8 cellular contexts compared by ENCODE assay signal in the genomic region with DNA sequence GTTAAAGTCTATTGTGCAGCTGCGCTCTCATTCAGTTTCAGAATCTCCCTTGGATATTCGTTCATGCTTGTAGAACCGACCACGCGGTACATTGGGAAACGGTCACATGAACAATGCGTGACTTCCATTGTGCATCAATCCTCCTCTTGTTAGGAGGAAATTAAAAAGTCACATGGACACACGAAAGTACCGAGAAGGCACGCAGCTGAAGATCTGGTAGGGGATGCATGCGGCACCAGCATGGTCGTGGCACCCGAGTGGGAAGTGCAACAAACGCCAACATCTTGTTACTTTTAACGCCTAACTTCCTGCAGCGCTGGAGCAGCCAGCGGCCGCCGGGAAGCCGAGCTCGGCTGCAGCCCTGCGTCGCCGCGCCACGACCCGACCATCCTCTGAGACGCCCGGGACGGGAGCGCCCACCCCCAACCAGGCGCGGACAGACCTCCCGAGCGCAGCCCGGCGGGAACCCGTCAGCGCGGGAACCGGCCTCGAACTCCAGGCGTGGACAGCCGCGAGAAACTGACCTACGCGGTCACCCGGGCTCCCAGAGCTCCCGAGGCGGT. TPM values are rescaled to one million over a fixed set of nuclear protein-coding genes. Genes with fewer than 3 reads are reported as not detected.
DNase-seq lines count a peak whose midpoint lies in the region; ATAC-seq, FAIRE-seq and TF ChIP-seq lines count a peak whose summit lies in the region.

No MANE protein-coding gene starts in this region.

- peak overlapping the region; percentile 83 for H3K9ac ChIP-seq in HUES6 (ENCODE audit: low read length)

- ATAC-seq in naive thymus-derived CD8-positive, alpha-beta T cell: peak; percentile 48 to 65
- ATAC-seq in GM18868 (IDR thresholded peaks at IDR 0.05; ENCODE audit: unreplicated experiment): no peak

- no peaks in the 10 kb centered on the region for H3K9me3 Mint-ChIP-seq in activated T-helper 2 cell treated with anti-CD3 and anti-CD28 coated beads, Interferon-gamma antibody, Interleukin-2, Interleukin-4, amounts not matched to agents 10 μg/mL and 5 μg/mL and 100 μg/mL, durations not matched to agents 14 hours and 24 hours and 36 hours
- H3K9me3 Mint-ChIP-seq in naive thymus-derived CD8-positive, alpha-beta T cell: no peaks in the 10 kb centered on the region

- H3K4me3 Mint-ChIP-seq in activated T-helper 2 cell treated with anti-CD3 and anti-CD28 coated beads, Interferon-gamma antibody, Interleukin-2, Interleukin-4, amounts not matched to agents 10 μg/mL and 5 μg/mL and 100 μg/mL, durations not matched to agents 14 hours and 24 hours and 36 hours (ENCODE audit: low read depth): peak overlapping the region; percentile 67
- H3K4me3 Mint-ChIP-seq in naive thymus-derived CD8-positive, alpha-beta T cell: peak overlapping the region; percentile 74 to 91 (median 88)

- under 1% methylated on average over 50 of the region's 50 CpGs for WGBS in thymus

- peaks cover 38% of the 10 kb centered on the region for H3K4me1 ChIP-seq in HUES6 (ENCODE audit: control insufficient read depth, insufficient read depth, low read length)
- no peaks in the 10 kb centered on the region for H3K4me1 ChIP-seq in thymus (ENCODE audit: control insufficient read depth, insufficient read depth, low read length)

- no peaks in the 10 kb centered on the region for H3K36me3 Mint-ChIP-seq in activated T-helper 2 cell treated with anti-CD3 and anti-CD28 coated beads, Interferon-gamma antibody, Interleukin-2, Interleukin-4, amounts not matched to agents 10 μg/mL and 5 μg/mL and 100 μg/mL, durations not matched to agents 14 hours and 24 hours and 36 hours (ENCODE audit: low read depth)
- no peaks in the 10 kb centered on the region for H3K36me3 Mint-ChIP-seq in naive thymus-derived CD8-positive, alpha-beta T cell

- peak; percentile 77 for FAIRE-seq in G401.6 (lab: Jason Lieb, UNC)

- no peak for TF ChIP-seq CTCF in fibroblast of villous mesenchyme (IDR thresholded peaks at IDR 0.05; ENCODE audit: insufficient read depth, low read depth, low read length)

- H3K9me3 ChIP-seq in HUES6 (ENCODE audit: control insufficient read depth, insufficient read depth, low read depth, low read length) (no peaks in the 10 kb centered on the region), thymus (ENCODE audit: control insufficient read depth) (no peaks in the 10 kb centered on the region)

- POLR2A ChIA-PET in naive thymus-derived CD8-positive, alpha-beta T cell (lab: Charles Lee): no interaction called here

- peak overlapping the region; percentile 69 for H3K4me3 ChIP-seq in HUES6 (ENCODE audit: low read depth, low read length)
- H3K4me3 ChIP-seq in fibroblast of villous mesenchyme (ENCODE audit: low read depth, low read length): peak overlapping the region; percentile 72
- peak overlapping the region; percentile 63 for H3K4me3 ChIP-seq in thymus (ENCODE audit: low read length)

- no peak overlapping the region for H3K27ac Mint-ChIP-seq in activated T-helper 2 cell treated with anti-CD3 and anti-CD28 coated beads, Interferon-gamma antibody, Interleukin-2, Interleukin-4, amounts not matched to agents 10 μg/mL and 5 μg/mL and 100 μg/mL, durations not matched to agents 14 hours and 24 hours and 36 hours
- H3K27ac Mint-ChIP-seq in naive thymus-derived CD8-positive, alpha-beta T cell: peak overlapping the region in 7 of 10 donors; percentile 12 to 75 (median 61)

- H3K27me3 ChIP-seq in HUES6 (ENCODE audit: control insufficient read depth, insufficient read depth, low read length) (no peaks in the 10 kb centered on the region), thymus (ENCODE audit: control insufficient read depth, insufficient read depth) (peaks cover 2% of the 10 kb centered on the region)

- H3K27me3 Mint-ChIP-seq in activated T-helper 2 cell treated with anti-CD3 and anti-CD28 coated beads, Interferon-gamma antibody, Interleukin-2, Interleukin-4, amounts not matched to agents 10 μg/mL and 5 μg/mL and 100 μg/mL, durations not matched to agents 14 hours and 24 hours and 36 hours (ENCODE audit: low read depth): peaks cover 57% of the 10 kb centered on the region
- H3K27me3 Mint-ChIP-seq in naive thymus-derived CD8-positive, alpha-beta T cell: peaks cover 0 to 10% (median 5%) of the 10 kb centered on the region in 5 donors

- H3K27ac ChIP-seq in HUES6 (ENCODE audit: low read depth, low read length) (peak overlapping the region; percentile 35; the same call in 1 of the 2 replicates), thymus (ENCODE audit: low read depth) (peak overlapping the region; percentile 9)

- DNase-seq in NOMO-1 treated with DMSO at 0.1 percent for 48 hours (lab: John Stamatoyannopoulos, UW; ENCODE audit: unreplicated experiment) (peak; percentile 80), fibroblast of villous mesenchyme (ENCODE audit: low read depth) (peak; percentile 82)
- DNase-seq in activated T-helper 2 cell treated with anti-CD3 and anti-CD28 coated beads, Interferon-gamma antibody, Interleukin-2, Interleukin-4, amounts not matched to agents 10 μg/mL and 5 μg/mL and 100 μg/mL, durations not matched to agents 14 hours and 24 hours and 36 hours (ENCODE audit: low spot score): no peak
- DNase-seq in naive thymus-derived CD8-positive, alpha-beta T cell: peak in 2 of 10 donors; percentile 8 to 26

- H3K36me3 ChIP-seq in HUES6 (ENCODE audit: control insufficient read depth, insufficient read depth, low read length): no peaks in the 10 kb centered on the region
- H3K36me3 ChIP-seq in thymus (ENCODE audit: control insufficient read depth, insufficient read depth): no peaks in the 10 kb centered on the region

- H3K4me1 Mint-ChIP-seq in activated T-helper 2 cell treated with anti-CD3 and anti-CD28 coated beads, Interferon-gamma antibody, Interleukin-2, Interleukin-4, amounts not matched to agents 10 μg/mL and 5 μg/mL and 100 μg/mL, durations not matched to agents 14 hours and 24 hours and 36 hours (ENCODE audit: low read depth): peaks cover 20% of the 10 kb centered on the region
- H3K4me1 Mint-ChIP-seq in naive thymus-derived CD8-positive, alpha-beta T cell: peaks cover 8 to 19% (median 14%) of the 10 kb centered on the region in 4 donors

- intact Hi-C loops in activated T-helper 2 cell treated with anti-CD3 and anti-CD28 coated beads, Interferon-gamma antibody, Interleukin-2, Interleukin-4, amounts not matched to agents 10 μg/mL and 5 μg/mL and 100 μg/mL, durations not matched to agents 14 hours and 24 hours and 36 hours (cut with micrococcal nuclease): loop anchor here (2.0 kb wide), 1 partner anchor 18 kb away; no protein-coding TSS in a partner anchor

RNA-seq across cellular contexts. Expression of gene OSBPL1A, which starts 0.4 kb away (rescaled TPM):
- 0.39 and 0.98 TPM in 2 replicates for total RNA-seq in activated T-helper 2 cell treated with anti-CD3 and anti-CD28 coated beads, Interferon-gamma antibody, Interleukin-2, Interleukin-4, amounts not matched to agents 10 μg/mL and 5 μg/mL and 100 μg/mL, durations not matched to agents 14 hours and 24 hours and 36 hours
- 23.3 and 24.5 TPM in 2 replicates for total RNA-seq in fibroblast of villous mesenchyme
- 1 to 10 TPM; 1.7 to 2.4 TPM for total RNA-seq in naive thymus-derived CD8-positive, alpha-beta T cell
- 1 to 10 TPM; 1.3 to 1.9 (median 1.5) TPM for polyA plus RNA-seq in naive thymus-derived CD8-positive, alpha-beta T cell
- 21.0 TPM for polyA plus RNA-seq in thymus

RNA-seq across cellular contexts. Expression of gene IMPACT, which starts 29.3 kb away (rescaled TPM):
- 4.5 and 6.2 TPM in 2 replicates for total RNA-seq in activated T-helper 2 cell treated with anti-CD3 and anti-CD28 coated beads, Interferon-gamma antibody, Interleukin-2, Interleukin-4, amounts not matched to agents 10 μg/mL and 5 μg/mL and 100 μg/mL, durations not matched to agents 14 hours and 24 hours and 36 hours
- total RNA-seq in fibroblast of villous mesenchyme: 25.8 and 35.4 TPM in 2 replicates
- total RNA-seq in naive thymus-derived CD8-positive, alpha-beta T cell: 10 to 100 TPM; 14.6 to 18.5 TPM
- 10 to 100 TPM; 13.5 to 22.5 (median 17.5) TPM for polyA plus RNA-seq in naive thymus-derived CD8-positive, alpha-beta T cell
- polyA plus RNA-seq in thymus: 17.5 TPM
